20 cellular contexts compared by ENCODE assay signal in genomic region chr5:9766581-9766980, GRCh38.
DNase-seq lines count a peak whose midpoint lies in the region; ATAC-seq and TF ChIP-seq lines count a peak whose summit lies in the region.
"Had no signal": no experiment of that assay in that cellular context is flagged by ENCODE, and none has a peak within 500 bp of the region (broad histone marks: within the 10 kb centered on the region; RNA-seq: fewer than 3 reads in every experiment).

No MANE protein-coding gene starts in this region.

- H3K9me3 ChIP-seq in PC-9 (ENCODE audit: insufficient read depth, low read depth) (no peaks in the 10 kb centered on the region), smooth muscle cell (replicated peaks; ENCODE audit: low read depth) (no peaks in the 10 kb centered on the region)
- H3K9me3 ChIP-seq: right atrium auricular region had no signal

- H3K27me3 ChIP-seq in PC-9 (ENCODE audit: insufficient read depth, low read depth) (no peaks in the 10 kb centered on the region), smooth muscle cell (ENCODE audit: low read depth) (no peaks in the 10 kb centered on the region)
- H3K27me3 ChIP-seq: right atrium auricular region had no signal

- 82% methylated on average over 3 of the region's 3 CpGs for WGBS in smooth muscle cell (ENCODE audit: low lambda C conversion rate)

- TF ChIP-seq CTCF in GM12865 (IDR thresholded peaks at IDR 0.05; ENCODE audit: insufficient read depth, low read depth, low read length, missing control alignments) (no peak), PC-9 (conservative IDR thresholded peaks at IDR 0.05) (no peak), choroid plexus epithelial cell (conservative IDR thresholded peaks at IDR 0.05; ENCODE audit: low read depth, low read length) (peak; percentile 38), smooth muscle cell (IDR thresholded peaks at IDR 0.05; ENCODE audit: borderline replicate concordance, insufficient read depth, poor library complexity, severe bottlenecking) (no peak), Calu3 (IDR thresholded peaks at IDR 0.05; ENCODE audit: unreplicated experiment) (no peak)

- H4K20me1 ChIP-seq in PC-9 (ENCODE audit: insufficient read depth), result no peaks in the 10 kb centered on the region
- no peaks in the 10 kb centered on the region for H4K20me1 ChIP-seq in smooth muscle cell (ENCODE audit: low read depth)

- no peaks in the 10 kb centered on the region for H3F3A ChIP-seq in PC-9 (ENCODE audit: insufficient read depth, low read depth)
- H3F3A ChIP-seq in smooth muscle cell (ENCODE audit: low read depth), result peaks cover 6% of the 10 kb centered on the region

- H3K4me2 ChIP-seq in PC-9, result peak overlapping the region; percentile 24; the same call in 1 of the 2 replicates
- H3K4me2 ChIP-seq in smooth muscle cell, result no peak overlapping the region

- H3K36me3 ChIP-seq in PC-9 (ENCODE audit: low read depth) (no peaks in the 10 kb centered on the region), smooth muscle cell (ENCODE audit: low read depth) (no peaks in the 10 kb centered on the region)
- H3K36me3 ChIP-seq: right atrium auricular region had no signal

- DNase-seq in GM12865 (ENCODE audit: low read depth), result peak; percentile 8
- DNase-seq in PC-9, result peak in 1 of 2 experiments; percentile 58
- peak; percentile 54 for DNase-seq in choroid plexus epithelial cell (ENCODE audit: low read depth)
- no peak for DNase-seq in smooth muscle cell (lab: John Stamatoyannopoulos, UW; ENCODE audit: unreplicated experiment)
- DNase-seq in NCI-H446 treated with DMSO at 0.1 percent for 48 hours (lab: John Stamatoyannopoulos, UW), result no peak
- DNase-seq in activated CD4-positive, alpha-beta T cell treated with anti-CD3 and anti-CD28 coated beads for 36 hours, result no peak
- DNase-seq in Calu3, result no peak
- DNase-seq: activated CD8-positive, alpha-beta memory T cell treated with anti-CD3 and anti-CD28 coated beads, Interleukin-2, amount 50 U/mL, for 4 hours; activated naive CD4-positive, alpha-beta T cell treated with anti-CD3 and anti-CD28 coated beads for 36 hours; DMS79; effector memory CD4-positive, alpha-beta T cell; GOT3; immature natural killer cell; MV-4-11; NCI-H2107; SHP77; substantia nigra had no signal

- H3K9ac ChIP-seq in smooth muscle cell (ENCODE audit: low read depth), result no peak overlapping the region

- POLR2A ChIA-PET in PC-9 (lab: Charles Lee; ENCODE audit: unreplicated experiment), result no interaction called here
- POLR2A ChIA-PET in activated CD4-positive, alpha-beta T cell treated with anti-CD3 and anti-CD28 coated beads for 36 hours (lab: Charles Lee), result no interaction called here

- H3K9me2 ChIP-seq in PC-9 (ENCODE audit: insufficient read depth), result no peaks in the 10 kb centered on the region

- BruUV-seq in PC-9 (replicated peaks; lab: Mats Ljungman, UMichigan) (no TSS peak), Calu3 (replicated peaks; lab: Mats Ljungman, UMichigan) (no TSS peak)

- CTCF ChIA-PET in PC-9 (lab: Charles Lee), result no interaction called here
- CTCF ChIA-PET in activated CD4-positive, alpha-beta T cell treated with anti-CD3 and anti-CD28 coated beads for 36 hours (lab: Charles Lee), result interaction anchor here (0.8 kb wide), 1 partner anchor 9 kb away, joined by 3 read pairs; no protein-coding TSS in a partner anchor
- CTCF ChIA-PET in Calu3 (lab: Charles Lee), result no interaction called here

- H3K36me3 Mint-ChIP-seq in activated CD4-positive, alpha-beta T cell treated with anti-CD3 and anti-CD28 coated beads for 36 hours (ENCODE audit: low read depth), result no peaks in the 10 kb centered on the region
- no peaks in the 10 kb centered on the region for H3K36me3 Mint-ChIP-seq in Calu3 (ENCODE audit: insufficient read depth, unreplicated experiment)
- H3K36me3 Mint-ChIP-seq: CD14-positive monocyte, immature natural killer cell, mesothelial cell of epicardium had no signal

- no peaks in the 10 kb centered on the region for H3K27me3 Mint-ChIP-seq in activated CD4-positive, alpha-beta T cell treated with anti-CD3 and anti-CD28 coated beads for 36 hours
- H3K27me3 Mint-ChIP-seq in Calu3 (ENCODE audit: unreplicated experiment), result peaks cover 17% of the 10 kb centered on the region

- H3K4me1 ChIP-seq in PC-9 (replicated peaks; ENCODE audit: insufficient read depth) (peaks cover 13% of the 10 kb centered on the region), smooth muscle cell (ENCODE audit: low read depth) (peaks cover 4% of the 10 kb centered on the region)
- H3K4me1 ChIP-seq: right atrium auricular region had no signal

- H3K79me2 ChIP-seq in PC-9 (ENCODE audit: low read depth), result no peaks in the 10 kb centered on the region
- no peaks in the 10 kb centered on the region for H3K79me2 ChIP-seq in smooth muscle cell (ENCODE audit: low read depth)

- intact Hi-C loops in PC-9 (cut with micrococcal nuclease; ENCODE audit: unreplicated experiment) (no loop called here), Calu3 (cut with micrococcal nuclease; ENCODE audit: unreplicated experiment) (no loop called here)
- intact Hi-C loops in activated CD4-positive, alpha-beta T cell treated with anti-CD3 and anti-CD28 coated beads for 36 hours (cut with DNase I, micrococcal nuclease), result no loop called here

- no peak overlapping the region for H3K4me3 Mint-ChIP-seq in activated CD4-positive, alpha-beta T cell treated with anti-CD3 and anti-CD28 coated beads for 36 hours
- H3K4me3 Mint-ChIP-seq in Calu3 (ENCODE audit: low read depth, unreplicated experiment), result no peak overlapping the region
- H3K4me3 Mint-ChIP-seq: activated naive CD4-positive, alpha-beta T cell treated with anti-CD3 and anti-CD28 coated beads for 36 hours; CD14-positive monocyte; immature natural killer cell; mesothelial cell of epicardium had no signal

- H3K27ac ChIP-seq in PC-9 (no peak overlapping the region), smooth muscle cell (ENCODE audit: low read depth) (peak overlapping the region; percentile 76)
- H3K27ac ChIP-seq: right atrium auricular region had no signal

- 0 out of 2 replicates have a peak overlapping the region, but pooled peaks have one; percentile 11 for H2AFZ ChIP-seq in PC-9
- no peak overlapping the region for H2AFZ ChIP-seq in smooth muscle cell (ENCODE audit: low read depth)

- H3K4me3 ChIP-seq in GM12865 (ENCODE audit: low read depth, low read length) (no peak overlapping the region), PC-9 (no peak overlapping the region), choroid plexus epithelial cell (ENCODE audit: low read depth, low read length) (no peak overlapping the region), smooth muscle cell (no peak overlapping the region)
- H3K4me3 ChIP-seq: right atrium auricular region had no signal

- no peak for ATAC-seq in activated CD4-positive, alpha-beta T cell treated with anti-CD3 and anti-CD28 coated beads for 36 hours

- H3K4me1 Mint-ChIP-seq in activated CD4-positive, alpha-beta T cell treated with anti-CD3 and anti-CD28 coated beads for 36 hours, result no peaks in the 10 kb centered on the region
- no peaks in the 10 kb centered on the region for H3K4me1 Mint-ChIP-seq in Calu3 (ENCODE audit: low read depth, unreplicated experiment)
- H3K4me1 Mint-ChIP-seq: CD14-positive monocyte, immature natural killer cell had no signal

- peaks cover 7% of the 10 kb centered on the region for H3K9me3 Mint-ChIP-seq in activated CD4-positive, alpha-beta T cell treated with anti-CD3 and anti-CD28 coated beads for 36 hours (ENCODE audit: low read depth)
- peaks cover 9% of the 10 kb centered on the region for H3K9me3 Mint-ChIP-seq in Calu3 (ENCODE audit: low read depth, unreplicated experiment)

- H3K27ac Mint-ChIP-seq in activated CD4-positive, alpha-beta T cell treated with anti-CD3 and anti-CD28 coated beads for 36 hours, result no peak overlapping the region
- no peak overlapping the region for H3K27ac Mint-ChIP-seq in Calu3 (ENCODE audit: unreplicated experiment)
- H3K27ac Mint-ChIP-seq: activated naive CD4-positive, alpha-beta T cell treated with anti-CD3 and anti-CD28 coated beads for 36 hours; CD14-positive monocyte; immature natural killer cell; mesothelial cell of epicardium had no signal

Comparison
In these comparisons a context has a peak if more than half of its experiments do, and no peak if none do; other contexts are left out.
1. DNase-seq: peak in GM12865 (single experiment) and choroid plexus epithelial cell (single experiment); none in smooth muscle cell (single experiment), NCI-H446 treated with DMSO at 0.1 percent for 48 hours (single experiment), activated CD4-positive, alpha-beta T cell treated with anti-CD3 and anti-CD28 coated beads for 36 hours (single experiment) and Calu3 (single experiment).